15 cellular contexts compared by ENCODE assay signal in the genomic region with DNA sequence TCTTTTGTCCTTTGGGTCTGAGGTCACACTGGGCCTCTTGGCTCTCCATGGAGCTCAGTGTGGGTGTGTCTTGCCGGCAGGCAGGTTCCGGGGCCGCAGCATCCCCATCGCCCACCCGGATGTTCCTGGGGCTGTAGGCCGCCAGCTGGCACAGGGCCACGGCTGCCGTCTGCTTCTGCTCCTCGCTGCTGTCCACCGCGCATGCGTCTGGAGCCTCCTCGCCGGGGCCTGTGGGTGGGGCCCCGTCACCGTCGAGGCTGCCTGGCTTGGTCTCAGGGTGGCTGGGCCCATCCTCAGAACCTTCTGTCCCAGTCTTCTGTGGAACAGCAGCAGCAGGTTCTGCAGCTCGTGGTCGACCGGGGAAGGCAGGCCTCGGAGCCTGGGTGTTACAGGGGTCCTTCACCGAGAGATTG. TPM values are rescaled to one million over a fixed set of nuclear protein-coding genes. Genes with fewer than 3 reads are reported as not detected.
DNase-seq lines count a peak whose midpoint lies in the region; TF ChIP-seq lines count a peak whose summit lies in the region.
"Had no signal": no experiment of that assay in that cellular context is flagged by ENCODE, and none has a peak within 500 bp of the region (broad histone marks: within the 10 kb centered on the region; RNA-seq: fewer than 3 reads in every experiment).

No MANE protein-coding gene starts in this region.

- H3K27ac ChIP-seq in HEK293 (ENCODE audit: extremely low read depth, low read depth, low read length) (no peak overlapping the region), rectal smooth muscle tissue (ENCODE audit: low read depth, low read length) (no peak overlapping the region)
- H3K27ac ChIP-seq: cardiac muscle cell, epithelial cell of prostate, suprapubic skin had no signal

- H3K36me3 ChIP-seq in HEK293 (ENCODE audit: control insufficient read depth in 2 of 2, insufficient read depth in 1 of 2, low read length in 2 of 2) (peaks cover 6 to 34% of the 10 kb centered on the region in 2 experiments; a peak in 2 of 3 replicates), rectal smooth muscle tissue (ENCODE audit: control insufficient read depth, insufficient read depth, low read length) (peaks cover 7% of the 10 kb centered on the region)
- H3K36me3 ChIP-seq: cardiac muscle cell had no signal

- peaks cover 0 to 3% (median 0%) of the 10 kb centered on the region in 7 donors for H3K9me3 Mint-ChIP-seq in CD14-positive monocyte
- H3K9me3 Mint-ChIP-seq: CD4-positive, alpha-beta memory T cell had no signal

- H3K27ac Mint-ChIP-seq in CD14-positive monocyte = no peak overlapping the region
- H3K27ac Mint-ChIP-seq: activated CD8-positive, alpha-beta T cell treated with anti-CD3 and anti-CD28 coated beads, Interleukin-2, amount 10 ng/mL, durations not matched to agents 7 days and 5 days; CD4-positive, alpha-beta memory T cell had no signal

- CTCF ChIA-PET in HEK293 (lab: Yijun Ruan, JAX) = interaction anchor here (1.1 kb wide), 1 partner anchor 55 kb away, joined by 3 read pairs; no protein-coding TSS in a partner anchor

- H3K36me3 Mint-ChIP-seq in CD14-positive monocyte = peaks cover 34 to 44% of the 10 kb centered on the region in 2 donors

- H3K4me3 ChIP-seq in HEK293 (ENCODE audit: low read depth, low read length) = no peak overlapping the region
- peak overlapping the region; percentile 43 for H3K4me3 ChIP-seq in rectal smooth muscle tissue (ENCODE audit: low read length)
- H3K4me3 ChIP-seq: cardiac muscle cell, suprapubic skin had no signal

- H3K4me3 Mint-ChIP-seq in CD14-positive monocyte = no peak overlapping the region
- H3K4me3 Mint-ChIP-seq: activated CD8-positive, alpha-beta T cell treated with anti-CD3 and anti-CD28 coated beads, Interleukin-2, amount 10 ng/mL, durations not matched to agents 7 days and 5 days; CD4-positive, alpha-beta memory T cell had no signal

- peaks cover 5% of the 10 kb centered on the region for H3K4me1 Mint-ChIP-seq in CD14-positive monocyte

- peaks cover 0 to 2% (median 1%) of the 10 kb centered on the region in 3 donors for H3K27me3 Mint-ChIP-seq in CD14-positive monocyte (ENCODE audit: low read depth in 3 of 3)
- H3K27me3 Mint-ChIP-seq: CD4-positive, alpha-beta memory T cell had no signal

- peak; percentile 89 for DNase-seq in SHP77 treated with DMSO at 0.1 percent for 48 hours (lab: John Stamatoyannopoulos, UW)
- peak in 25 of 42 donors; percentile 17 to 65 (median 36) for DNase-seq in head of caudate nucleus
- no peak for DNase-seq in stimulated activated CD4-positive, alpha-beta T cell treated with anti-CD3 and anti-CD28 coated beads, Interleukin-2, amount 100 ng/mL, for 24 hours
- DNase-seq in activated CD4-positive, CD25-positive, alpha-beta regulatory T cell (lab: John Stamatoyannopoulos, UW) = no peak
- no peak for DNase-seq in DMS79 (lab: John Stamatoyannopoulos, UW)
- DNase-seq in CD14-positive monocyte (ENCODE audit: low spot score) = no peak
- DNase-seq: activated CD8-positive, alpha-beta T cell treated with anti-CD3 and anti-CD28 coated beads, Interleukin-2, amount 10 ng/mL, durations not matched to agents 7 days and 5 days; CD4-positive, alpha-beta memory T cell; small intestine; T-helper 9 cell had no signal

- no peaks in the 10 kb centered on the region for H3K9me3 ChIP-seq in HEK293 (ENCODE audit: control insufficient read depth, insufficient read depth, low read depth, low read length)
- H3K9me3 ChIP-seq: suprapubic skin had no signal

- no peak overlapping the region for H3K9ac ChIP-seq in rectal smooth muscle tissue (ENCODE audit: low read length)

- intact Hi-C loops in head of caudate nucleus (cut with DNase I) = no loop called here
- intact Hi-C loops in CD14-positive monocyte (cut with micrococcal nuclease) = no loop called here

- H3K27me3 ChIP-seq in rectal smooth muscle tissue (ENCODE audit: control insufficient read depth, insufficient read depth, low read length) = no peaks in the 10 kb centered on the region
- H3K27me3 ChIP-seq: cardiac muscle cell, suprapubic skin had no signal

- H3K4me1 ChIP-seq in HEK293 (ENCODE audit: control insufficient read depth, insufficient read depth, low read length) (no peaks in the 10 kb centered on the region), rectal smooth muscle tissue (ENCODE audit: control insufficient read depth, insufficient read depth, low read length) (no peaks in the 10 kb centered on the region)

- POLR2A ChIA-PET in HEK293 (lab: Yijun Ruan, JAX) = no interaction called here

- TF ChIP-seq CTCF in HEK293 (tag by site-specific recombination; IDR thresholded peaks at IDR 0.05) (no peak), CD14-positive monocyte (IDR thresholded peaks at IDR 0.05) (no peak)

TF ChIP-seq in HEK293, 187 proteins besides CTCF, POLR2A, EP300 and RAD21:
- TF ChIP-seq OVOL3 (tag by site-specific recombination; IDR thresholded peaks at IDR 0.05) (no peak), EGR2 (tag by site-specific recombination; IDR thresholded peaks at IDR 0.05; ENCODE audit: low read depth) (0 out of 2 replicates have a peak, but pooled peaks have one; percentile 12), ZFHX2 (tag by site-specific recombination; conservative IDR thresholded peaks at IDR 0.05) (0 out of 2 replicates have a peak, but pooled peaks have one; percentile 22), ZNF596 (tag by site-specific recombination; IDR thresholded peaks at IDR 0.05) (no peak), ZBTB21 (tag by site-specific recombination; IDR thresholded peaks at IDR 0.05) (no peak)
- TF ChIP-seq, protein P1, sequence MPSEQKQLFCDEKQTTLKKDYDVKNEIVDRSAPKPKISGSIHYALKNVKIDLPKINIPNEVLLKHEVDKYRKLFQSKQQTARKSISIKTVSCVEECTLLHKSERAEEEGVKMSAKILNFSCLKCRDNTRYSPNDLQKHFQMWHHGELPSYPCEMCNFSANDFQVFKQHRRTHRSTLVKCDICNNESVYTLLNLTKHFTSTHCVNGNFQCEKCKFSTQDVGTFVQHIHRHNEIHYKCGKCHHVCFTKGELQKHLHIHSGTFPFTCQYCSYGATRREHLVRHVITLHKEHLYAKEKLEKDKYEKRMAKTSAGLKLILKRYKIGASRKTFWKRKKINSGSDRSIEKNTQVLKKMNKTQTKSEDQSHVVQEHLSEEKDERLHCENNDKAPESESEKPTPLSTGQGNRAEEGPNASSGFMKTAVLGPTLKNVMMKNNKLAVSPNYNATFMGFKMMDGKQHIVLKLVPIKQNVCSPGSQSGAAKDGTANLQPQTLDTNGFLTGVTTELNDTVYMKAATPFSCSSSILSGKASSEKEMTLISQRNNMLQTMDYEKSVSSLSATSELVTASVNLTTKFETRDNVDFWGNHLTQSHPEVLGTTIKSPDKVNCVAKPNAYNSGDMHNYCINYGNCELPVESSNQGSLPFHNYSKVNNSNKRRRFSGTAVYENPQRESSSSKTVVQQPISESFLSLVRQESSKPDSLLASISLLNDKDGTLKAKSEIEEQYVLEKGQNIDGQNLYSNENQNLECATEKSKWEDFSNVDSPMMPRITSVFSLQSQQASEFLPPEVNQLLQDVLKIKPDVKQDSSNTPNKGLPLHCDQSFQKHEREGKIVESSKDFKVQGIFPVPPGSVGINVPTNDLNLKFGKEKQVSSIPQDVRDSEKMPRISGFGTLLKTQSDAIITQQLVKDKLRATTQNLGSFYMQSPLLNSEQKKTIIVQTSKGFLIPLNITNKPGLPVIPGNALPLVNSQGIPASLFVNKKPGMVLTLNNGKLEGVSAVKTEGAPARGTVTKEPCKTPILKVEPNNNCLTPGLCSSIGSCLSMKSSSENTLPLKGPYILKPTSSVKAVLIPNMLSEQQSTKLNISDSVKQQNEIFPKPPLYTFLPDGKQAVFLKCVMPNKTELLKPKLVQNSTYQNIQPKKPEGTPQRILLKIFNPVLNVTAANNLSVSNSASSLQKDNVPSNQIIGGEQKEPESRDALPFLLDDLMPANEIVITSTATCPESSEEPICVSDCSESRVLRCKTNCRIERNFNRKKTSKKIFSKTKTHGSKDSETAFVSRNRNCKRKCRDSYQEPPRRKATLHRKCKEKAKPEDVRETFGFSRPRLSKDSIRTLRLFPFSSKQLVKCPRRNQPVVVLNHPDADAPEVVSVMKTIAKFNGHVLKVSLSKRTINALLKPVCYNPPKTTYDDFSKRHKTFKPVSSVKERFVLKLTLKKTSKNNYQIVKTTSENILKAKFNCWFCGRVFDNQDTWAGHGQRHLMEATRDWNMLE (tag by site-specific recombination; conservative IDR thresholded peaks at IDR 0.05; ENCODE audit: low read depth) = no peak

RNA-seq across cellular contexts. Expression of a gene that starts 9.6 kb away (rescaled TPM):
- polyA plus RNA-seq in CD14-positive monocyte = not detected
- polyA plus RNA-seq: CD4-positive, alpha-beta memory T cell had no signal

Comparison
In these comparisons a context has a peak if more than half of its experiments do, and no peak if none do; other contexts are left out.
1. DNase-seq: peak in SHP77 treated with DMSO at 0.1 percent for 48 hours (single experiment) and head of caudate nucleus (25 of 42); none in stimulated activated CD4-positive, alpha-beta T cell treated with anti-CD3 and anti-CD28 coated beads, Interleukin-2, amount 100 ng/mL, for 24 hours (0 of 2), activated CD4-positive, CD25-positive, alpha-beta regulatory T cell (0 of 4), DMS79 (single experiment) and CD14-positive monocyte (single experiment).